1 cellular context compared by ENCODE assay signal in genomic region chr6:139648430-139649000, GRCh38.
TF ChIP-seq lines count a peak whose summit lies in the region.

No MANE protein-coding gene starts in this region.

TF ChIP-seq in K562, 482 proteins besides CTCF, POLR2A, EP300 and RAD21 (continued from another document and continues in another):
- TF ChIP-seq, protein P1, sequence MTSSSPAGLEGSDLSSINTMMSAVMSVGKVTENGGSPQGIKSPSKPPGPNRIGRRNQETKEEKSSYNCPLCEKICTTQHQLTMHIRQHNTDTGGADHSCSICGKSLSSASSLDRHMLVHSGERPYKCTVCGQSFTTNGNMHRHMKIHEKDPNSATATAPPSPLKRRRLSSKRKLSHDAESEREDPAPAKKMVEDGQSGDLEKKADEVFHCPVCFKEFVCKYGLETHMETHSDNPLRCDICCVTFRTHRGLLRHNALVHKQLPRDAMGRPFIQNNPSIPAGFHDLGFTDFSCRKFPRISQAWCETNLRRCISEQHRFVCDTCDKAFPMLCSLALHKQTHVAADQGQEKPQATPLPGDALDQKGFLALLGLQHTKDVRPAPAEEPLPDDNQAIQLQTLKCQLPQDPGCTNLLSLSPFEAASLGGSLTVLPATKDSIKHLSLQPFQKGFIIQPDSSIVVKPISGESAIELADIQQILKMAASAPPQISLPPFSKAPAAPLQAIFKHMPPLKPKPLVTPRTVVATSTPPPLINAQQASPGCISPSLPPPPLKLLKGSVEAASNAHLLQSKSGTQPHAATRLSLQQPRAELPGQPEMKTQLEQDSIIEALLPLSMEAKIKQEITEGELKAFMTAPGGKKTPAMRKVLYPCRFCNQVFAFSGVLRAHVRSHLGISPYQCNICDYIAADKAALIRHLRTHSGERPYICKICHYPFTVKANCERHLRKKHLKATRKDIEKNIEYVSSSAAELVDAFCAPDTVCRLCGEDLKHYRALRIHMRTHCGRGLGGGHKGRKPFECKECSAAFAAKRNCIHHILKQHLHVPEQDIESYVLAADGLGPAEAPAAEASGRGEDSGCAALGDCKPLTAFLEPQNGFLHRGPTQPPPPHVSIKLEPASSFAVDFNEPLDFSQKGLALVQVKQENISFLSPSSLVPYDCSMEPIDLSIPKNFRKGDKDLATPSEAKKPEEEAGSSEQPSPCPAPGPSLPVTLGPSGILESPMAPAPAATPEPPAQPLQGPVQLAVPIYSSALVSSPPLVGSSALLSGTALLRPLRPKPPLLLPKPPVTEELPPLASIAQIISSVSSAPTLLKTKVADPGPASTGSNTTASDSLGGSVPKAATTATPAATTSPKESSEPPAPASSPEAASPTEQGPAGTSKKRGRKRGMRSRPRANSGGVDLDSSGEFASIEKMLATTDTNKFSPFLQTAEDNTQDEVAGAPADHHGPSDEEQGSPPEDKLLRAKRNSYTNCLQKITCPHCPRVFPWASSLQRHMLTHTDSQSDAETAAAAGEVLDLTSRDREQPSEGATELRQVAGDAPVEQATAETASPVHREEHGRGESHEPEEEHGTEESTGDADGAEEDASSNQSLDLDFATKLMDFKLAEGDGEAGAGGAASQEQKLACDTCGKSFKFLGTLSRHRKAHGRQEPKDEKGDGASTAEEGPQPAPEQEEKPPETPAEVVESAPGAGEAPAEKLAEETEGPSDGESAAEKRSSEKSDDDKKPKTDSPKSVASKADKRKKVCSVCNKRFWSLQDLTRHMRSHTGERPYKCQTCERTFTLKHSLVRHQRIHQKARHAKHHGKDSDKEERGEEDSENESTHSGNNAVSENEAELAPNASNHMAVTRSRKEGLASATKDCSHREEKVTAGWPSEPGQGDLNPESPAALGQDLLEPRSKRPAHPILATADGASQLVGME (CRISPR knock-in tag; IDR thresholded peaks at IDR 0.05): no peak
- TF ChIP-seq GABPB2 (CRISPR knock-in tag; conservative IDR thresholded peaks at IDR 0.05) (no peak), ZNF507 (tag; conservative IDR thresholded peaks at IDR 0.05) (no peak), UBTF (IDR thresholded peaks at IDR 0.05; ENCODE audit: borderline replicate concordance in 1 of 2, low read depth in 2 of 2, low read length in 2 of 2) (no peak), MAFK (IDR thresholded peaks at IDR 0.05; ENCODE audit: low read length) (no peak; the same call in 1 of the 2 replicates), SPI1 (IDR thresholded peaks at IDR 0.05; ENCODE audit: borderline replicate concordance, low read depth, low read length) (peak; percentile 77; the same call in 1 of the 2 replicates), ZNF57 (CRISPR knock-in tag; IDR thresholded peaks at IDR 0.05) (no peak), SRSF7 (optimal IDR thresholded peaks at IDR 0.05; ENCODE audit: low read depth, low read length) (no peak), SREBF2 (CRISPR knock-in tag; IDR thresholded peaks at IDR 0.05) (no peak), KLF10 (CRISPR knock-in tag; IDR thresholded peaks at IDR 0.05) (no peak), BRCA1 (IDR thresholded peaks at IDR 0.05) (no peak), BRCA1 (CRISPR knock-in tag; IDR thresholded peaks at IDR 0.05) (no peak), ZNF551 (CRISPR knock-in tag; IDR thresholded peaks at IDR 0.05) (no peak), BRF1 (IDR thresholded peaks at IDR 0.05; ENCODE audit: borderline replicate concordance, extremely low read depth, insufficient read length) (no peak), HDAC2 (IDR thresholded peaks at IDR 0.05) (peak; percentile 95), DMBX1 (CRISPR knock-in tag; IDR thresholded peaks at IDR 0.05; ENCODE audit: borderline replicate concordance) (peak; percentile 88), SMC3 (conservative IDR thresholded peaks at IDR 0.05; ENCODE audit: insufficient read depth, low read depth, low read length) (0 out of 2 replicates have a peak, but pooled peaks have one; percentile 1), VEZF1 (CRISPR knock-in tag; IDR thresholded peaks at IDR 0.05) (peak; percentile 72), CREM (IDR thresholded peaks at IDR 0.05; ENCODE audit: low read depth) (peak; percentile 74), ZBTB33 (CRISPR knock-in tag; IDR thresholded peaks at IDR 0.05) (peak; percentile 55; the same call in 1 of the 2 replicates), E2F4 (CRISPR knock-in tag; IDR thresholded peaks at IDR 0.05; ENCODE audit: low read depth) (no peak), LEF1 (IDR thresholded peaks at IDR 0.05) (peak; percentile 88; the same call in 1 of the 2 replicates), BRD4 (IDR thresholded peaks at IDR 0.05) (peak; percentile 85), POLR2AphosphoS2 (IDR thresholded peaks at IDR 0.05; ENCODE audit: low read length) (no peak), ZZZ3 (IDR thresholded peaks at IDR 0.05) (no peak)
- TF ChIP-seq, protein P2, sequence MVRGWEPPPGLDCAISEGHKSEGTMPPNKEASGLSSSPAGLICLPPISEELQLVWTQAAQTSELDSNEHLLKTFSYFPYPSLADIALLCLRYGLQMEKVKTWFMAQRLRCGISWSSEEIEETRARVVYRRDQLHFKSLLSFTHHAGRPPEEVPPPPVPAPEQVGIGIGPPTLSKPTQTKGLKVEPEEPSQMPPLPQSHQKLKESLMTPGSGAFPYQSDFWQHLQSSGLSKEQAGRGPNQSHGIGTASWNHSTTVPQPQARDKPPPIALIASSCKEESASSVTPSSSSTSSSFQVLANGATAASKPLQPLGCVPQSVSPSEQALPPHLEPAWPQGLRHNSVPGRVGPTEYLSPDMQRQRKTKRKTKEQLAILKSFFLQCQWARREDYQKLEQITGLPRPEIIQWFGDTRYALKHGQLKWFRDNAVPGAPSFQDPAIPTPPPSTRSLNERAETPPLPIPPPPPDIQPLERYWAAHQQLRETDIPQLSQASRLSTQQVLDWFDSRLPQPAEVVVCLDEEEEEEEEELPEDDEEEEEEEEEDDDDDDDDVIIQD (CRISPR knock-in tag; IDR thresholded peaks at IDR 0.05): no peak
- TF ChIP-seq, protein P3, sequence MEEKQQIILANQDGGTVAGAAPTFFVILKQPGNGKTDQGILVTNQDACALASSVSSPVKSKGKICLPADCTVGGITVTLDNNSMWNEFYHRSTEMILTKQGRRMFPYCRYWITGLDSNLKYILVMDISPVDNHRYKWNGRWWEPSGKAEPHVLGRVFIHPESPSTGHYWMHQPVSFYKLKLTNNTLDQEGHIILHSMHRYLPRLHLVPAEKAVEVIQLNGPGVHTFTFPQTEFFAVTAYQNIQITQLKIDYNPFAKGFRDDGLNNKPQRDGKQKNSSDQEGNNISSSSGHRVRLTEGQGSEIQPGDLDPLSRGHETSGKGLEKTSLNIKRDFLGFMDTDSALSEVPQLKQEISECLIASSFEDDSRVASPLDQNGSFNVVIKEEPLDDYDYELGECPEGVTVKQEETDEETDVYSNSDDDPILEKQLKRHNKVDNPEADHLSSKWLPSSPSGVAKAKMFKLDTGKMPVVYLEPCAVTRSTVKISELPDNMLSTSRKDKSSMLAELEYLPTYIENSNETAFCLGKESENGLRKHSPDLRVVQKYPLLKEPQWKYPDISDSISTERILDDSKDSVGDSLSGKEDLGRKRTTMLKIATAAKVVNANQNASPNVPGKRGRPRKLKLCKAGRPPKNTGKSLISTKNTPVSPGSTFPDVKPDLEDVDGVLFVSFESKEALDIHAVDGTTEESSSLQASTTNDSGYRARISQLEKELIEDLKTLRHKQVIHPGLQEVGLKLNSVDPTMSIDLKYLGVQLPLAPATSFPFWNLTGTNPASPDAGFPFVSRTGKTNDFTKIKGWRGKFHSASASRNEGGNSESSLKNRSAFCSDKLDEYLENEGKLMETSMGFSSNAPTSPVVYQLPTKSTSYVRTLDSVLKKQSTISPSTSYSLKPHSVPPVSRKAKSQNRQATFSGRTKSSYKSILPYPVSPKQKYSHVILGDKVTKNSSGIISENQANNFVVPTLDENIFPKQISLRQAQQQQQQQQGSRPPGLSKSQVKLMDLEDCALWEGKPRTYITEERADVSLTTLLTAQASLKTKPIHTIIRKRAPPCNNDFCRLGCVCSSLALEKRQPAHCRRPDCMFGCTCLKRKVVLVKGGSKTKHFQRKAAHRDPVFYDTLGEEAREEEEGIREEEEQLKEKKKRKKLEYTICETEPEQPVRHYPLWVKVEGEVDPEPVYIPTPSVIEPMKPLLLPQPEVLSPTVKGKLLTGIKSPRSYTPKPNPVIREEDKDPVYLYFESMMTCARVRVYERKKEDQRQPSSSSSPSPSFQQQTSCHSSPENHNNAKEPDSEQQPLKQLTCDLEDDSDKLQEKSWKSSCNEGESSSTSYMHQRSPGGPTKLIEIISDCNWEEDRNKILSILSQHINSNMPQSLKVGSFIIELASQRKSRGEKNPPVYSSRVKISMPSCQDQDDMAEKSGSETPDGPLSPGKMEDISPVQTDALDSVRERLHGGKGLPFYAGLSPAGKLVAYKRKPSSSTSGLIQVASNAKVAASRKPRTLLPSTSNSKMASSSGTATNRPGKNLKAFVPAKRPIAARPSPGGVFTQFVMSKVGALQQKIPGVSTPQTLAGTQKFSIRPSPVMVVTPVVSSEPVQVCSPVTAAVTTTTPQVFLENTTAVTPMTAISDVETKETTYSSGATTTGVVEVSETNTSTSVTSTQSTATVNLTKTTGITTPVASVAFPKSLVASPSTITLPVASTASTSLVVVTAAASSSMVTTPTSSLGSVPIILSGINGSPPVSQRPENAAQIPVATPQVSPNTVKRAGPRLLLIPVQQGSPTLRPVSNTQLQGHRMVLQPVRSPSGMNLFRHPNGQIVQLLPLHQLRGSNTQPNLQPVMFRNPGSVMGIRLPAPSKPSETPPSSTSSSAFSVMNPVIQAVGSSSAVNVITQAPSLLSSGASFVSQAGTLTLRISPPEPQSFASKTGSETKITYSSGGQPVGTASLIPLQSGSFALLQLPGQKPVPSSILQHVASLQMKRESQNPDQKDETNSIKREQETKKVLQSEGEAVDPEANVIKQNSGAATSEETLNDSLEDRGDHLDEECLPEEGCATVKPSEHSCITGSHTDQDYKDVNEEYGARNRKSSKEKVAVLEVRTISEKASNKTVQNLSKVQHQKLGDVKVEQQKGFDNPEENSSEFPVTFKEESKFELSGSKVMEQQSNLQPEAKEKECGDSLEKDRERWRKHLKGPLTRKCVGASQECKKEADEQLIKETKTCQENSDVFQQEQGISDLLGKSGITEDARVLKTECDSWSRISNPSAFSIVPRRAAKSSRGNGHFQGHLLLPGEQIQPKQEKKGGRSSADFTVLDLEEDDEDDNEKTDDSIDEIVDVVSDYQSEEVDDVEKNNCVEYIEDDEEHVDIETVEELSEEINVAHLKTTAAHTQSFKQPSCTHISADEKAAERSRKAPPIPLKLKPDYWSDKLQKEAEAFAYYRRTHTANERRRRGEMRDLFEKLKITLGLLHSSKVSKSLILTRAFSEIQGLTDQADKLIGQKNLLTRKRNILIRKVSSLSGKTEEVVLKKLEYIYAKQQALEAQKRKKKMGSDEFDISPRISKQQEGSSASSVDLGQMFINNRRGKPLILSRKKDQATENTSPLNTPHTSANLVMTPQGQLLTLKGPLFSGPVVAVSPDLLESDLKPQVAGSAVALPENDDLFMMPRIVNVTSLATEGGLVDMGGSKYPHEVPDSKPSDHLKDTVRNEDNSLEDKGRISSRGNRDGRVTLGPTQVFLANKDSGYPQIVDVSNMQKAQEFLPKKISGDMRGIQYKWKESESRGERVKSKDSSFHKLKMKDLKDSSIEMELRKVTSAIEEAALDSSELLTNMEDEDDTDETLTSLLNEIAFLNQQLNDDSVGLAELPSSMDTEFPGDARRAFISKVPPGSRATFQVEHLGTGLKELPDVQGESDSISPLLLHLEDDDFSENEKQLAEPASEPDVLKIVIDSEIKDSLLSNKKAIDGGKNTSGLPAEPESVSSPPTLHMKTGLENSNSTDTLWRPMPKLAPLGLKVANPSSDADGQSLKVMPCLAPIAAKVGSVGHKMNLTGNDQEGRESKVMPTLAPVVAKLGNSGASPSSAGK (IDR thresholded peaks at IDR 0.05): peak; percentile 92
- TF ChIP-seq, protein P4, sequence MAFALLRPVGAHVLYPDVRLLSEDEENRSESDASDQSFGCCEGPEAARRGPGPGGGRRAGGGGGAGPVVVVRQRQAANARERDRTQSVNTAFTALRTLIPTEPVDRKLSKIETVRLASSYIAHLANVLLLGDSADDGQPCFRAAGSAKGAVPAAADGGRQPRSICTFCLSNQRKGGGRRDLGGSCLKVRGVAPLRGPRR (CRISPR knock-in tag; IDR thresholded peaks at IDR 0.05): no peak
